Comparison of ENCODE assay signal across 8 cellular contexts in the genomic region with DNA sequence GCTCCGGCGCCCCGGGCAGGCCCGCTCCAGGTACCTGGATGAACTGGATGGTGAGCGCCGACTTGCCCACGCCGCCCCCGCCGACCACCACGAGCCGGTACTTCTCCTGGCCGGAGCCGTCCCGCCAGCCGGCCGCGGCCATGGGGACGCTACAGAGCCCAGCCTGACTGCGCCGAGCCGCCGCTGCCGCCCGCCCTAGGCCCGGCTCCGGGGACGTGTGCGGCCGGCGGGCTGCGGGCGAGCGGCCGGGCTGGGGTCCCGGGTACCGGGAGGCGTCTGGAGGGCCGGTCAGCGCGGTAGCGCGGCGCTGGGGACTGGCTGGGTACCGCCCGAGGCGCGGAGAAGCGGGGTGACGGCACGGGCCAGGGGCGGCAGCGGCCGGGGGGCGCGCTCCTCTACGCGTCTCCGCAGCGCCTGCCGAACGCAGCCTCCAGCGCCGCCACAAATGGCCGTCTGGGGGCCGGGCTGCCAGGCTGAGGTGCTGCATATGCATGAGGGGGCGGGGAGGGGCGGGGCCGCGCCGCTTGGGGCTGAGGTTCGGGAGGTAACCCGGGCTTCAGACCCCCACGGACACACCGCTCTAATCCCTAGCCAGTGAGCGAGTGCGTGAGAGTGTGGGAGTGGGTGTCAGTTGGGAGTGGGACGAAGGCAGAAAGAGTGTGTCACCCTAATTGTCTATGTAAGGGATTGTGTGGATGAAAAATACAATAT. TPM values are rescaled to one million over a fixed set of nuclear protein-coding genes. Genes with fewer than 3 reads are reported as not detected.
DNase-seq lines count a peak whose midpoint lies in the region; ATAC-seq and TF ChIP-seq lines count a peak whose summit lies in the region.

RRAS2 (minus strand) TSS at position 455 of the 711 bp plus-strand sequence; CDS start at position 142, 313 bp downstream.

- no peaks in the 10 kb centered on the region for H3K9me2 ChIP-seq in PC-3 (replicated peaks; ENCODE audit: low read length)

- H3K9me3 Mint-ChIP-seq in activated T-cell treated with anti-CD3 and anti-CD28 coated beads, Interleukin-2, amount 50 U/mL, for 72 hours: no peaks in the 10 kb centered on the region
- H3K9me3 Mint-ChIP-seq in natural killer cell treated with Interleukin-12 subunit alpha and Interleukin-12 subunit beta and Interleukin-15 and Interleukin-18, amount 100 ng/mL, for 72 hours: no peaks in the 10 kb centered on the region

- peak within 1 kb of the TSS; percentile 98 for H3K4me3 ChIP-seq in PC-3 (ENCODE audit: low read length)

- CTCF ChIA-PET in PC-3 (lab: Charles Lee): interaction anchor here (0.6 to 1.2 kb wide), 2 partner anchors 46 to 60 kb away, joined by 3 to 4 read pairs; no protein-coding TSS in a partner anchor

- no TSS peak for BruUV-seq in PC-3 (replicated peaks; lab: Mats Ljungman, UMichigan)

- H3K4me1 Mint-ChIP-seq in activated T-cell treated with anti-CD3 and anti-CD28 coated beads, Interleukin-2, amount 50 U/mL, for 72 hours (ENCODE audit: low read depth): peaks cover 56% of the 10 kb centered on the region
- H3K4me1 Mint-ChIP-seq in natural killer cell treated with Interleukin-12 subunit alpha and Interleukin-12 subunit beta and Interleukin-15 and Interleukin-18, amount 100 ng/mL, for 72 hours (ENCODE audit: low read depth in 2 of 2): peaks cover 50 to 61% of the 10 kb centered on the region in 2 donors

- no peaks in the 10 kb centered on the region for H3F3A ChIP-seq in PC-3 (ENCODE audit: low read length, unreplicated experiment)

- peak within 1 kb of the TSS; percentile 85 for H2AFZ ChIP-seq in PC-3 (ENCODE audit: low read length)

- H3K9me3 ChIP-seq in PC-3 (ENCODE audit: low read length): no peaks in the 10 kb centered on the region

- H3K4me2 ChIP-seq in PC-3 (ENCODE audit: low read length): peak within 1 kb of the TSS; percentile 94

- intact Hi-C loops in PC-3 (cut with micrococcal nuclease): loop anchor here (2.0 kb wide), 2 partner anchors 50 to 54 kb away; no protein-coding TSS in a partner anchor

- peaks cover 23% of the 10 kb centered on the region for H3K4me1 ChIP-seq in PC-3 (ENCODE audit: insufficient read depth, low read length)

- H3K9ac ChIP-seq in PC-3 (ENCODE audit: low read length): peak within 1 kb of the TSS; percentile 83

- TF ChIP-seq CTCF in PC-3 (conservative IDR thresholded peaks at IDR 0.05; ENCODE audit: low read depth, low read length): no peak

- peak in 10 of 14 donors; percentile 10 to 73 (median 20) for DNase-seq in C1 segment of cervical spinal cord (lab: John Stamatoyannopoulos, UW)
- peak; percentile 71 for DNase-seq in PC-3
- DNase-seq in activated T-cell treated with anti-CD3 and anti-CD28 coated beads, Interleukin-2, amount 50 U/mL, for 72 hours: peak; percentile 85
- DNase-seq in fibroblast of gingiva (ENCODE audit: low read depth): peak; percentile 66
- peak; percentile 87 for DNase-seq in natural killer cell treated with Interleukin-12 subunit alpha and Interleukin-12 subunit beta and Interleukin-15 and Interleukin-18, amount 100 ng/mL, for 72 hours (ENCODE audit: low spot score)
- peak; percentile 81 for DNase-seq in stimulated activated naive CD4-positive, alpha-beta T cell treated with Interleukin-2 at 50 U/mL for 16 hours (lab: John Stamatoyannopoulos, UW)

- H3K79me2 ChIP-seq in PC-3 (ENCODE audit: low read length): peaks cover 45% of the 10 kb centered on the region

- H3K36me3 ChIP-seq in PC-3 (ENCODE audit: low read depth, low read length): no peaks in the 10 kb centered on the region

- POLR2A ChIA-PET in PC-3 (lab: Charles Lee; ENCODE audit: unreplicated experiment): interaction anchor here (0.6 to 1.1 kb wide), 2 partner anchors 41 to 51 kb away, joined by 3 to 5 read pairs; no protein-coding TSS in a partner anchor

- peak within 1 kb of the TSS; percentile 48 for H3K27ac ChIP-seq in PC-3 (ENCODE audit: low read length)

- ATAC-seq in GM19043 (IDR thresholded peaks at IDR 0.05; ENCODE audit: low read depth, unreplicated experiment): peak; percentile 86
- peak; percentile 93 for ATAC-seq in HG03354 (IDR thresholded peaks at IDR 0.05; ENCODE audit: poor library complexity, severe bottlenecking, unreplicated experiment)
- ATAC-seq in PC-3: peak; percentile 84
- peak; percentile 93 to 94 for ATAC-seq in activated T-cell treated with anti-CD3 and anti-CD28 coated beads, Interleukin-2, amount 50 U/mL, for 72 hours (replicated peaks in 1 of 2)
- peak; percentile 95 for ATAC-seq in natural killer cell treated with Interleukin-12 subunit alpha and Interleukin-12 subunit beta and Interleukin-15 and Interleukin-18, amount 100 ng/mL, for 72 hours

- H3K27me3 ChIP-seq in PC-3 (ENCODE audit: low read length): no peaks in the 10 kb centered on the region

- H4K20me1 ChIP-seq in PC-3 (ENCODE audit: low read length): peaks cover 17% of the 10 kb centered on the region

- peaks cover 2 to 8% of the 10 kb centered on the region in 2 donors for H3K36me3 Mint-ChIP-seq in activated T-cell treated with anti-CD3 and anti-CD28 coated beads, Interleukin-2, amount 50 U/mL, for 72 hours (ENCODE audit: insufficient read depth in 2 of 2)
- H3K36me3 Mint-ChIP-seq in natural killer cell treated with Interleukin-12 subunit alpha and Interleukin-12 subunit beta and Interleukin-15 and Interleukin-18, amount 100 ng/mL, for 72 hours: peaks cover 10% of the 10 kb centered on the region

- H3K4me3 Mint-ChIP-seq in activated T-cell treated with anti-CD3 and anti-CD28 coated beads, Interleukin-2, amount 50 U/mL, for 72 hours: peak within 1 kb of the TSS; percentile 97 to 100
- peak within 1 kb of the TSS; percentile 99 for H3K4me3 Mint-ChIP-seq in natural killer cell treated with Interleukin-12 subunit alpha and Interleukin-12 subunit beta and Interleukin-15 and Interleukin-18, amount 100 ng/mL, for 72 hours

- peaks cover 10% of the 10 kb centered on the region for H3K27me3 Mint-ChIP-seq in activated T-cell treated with anti-CD3 and anti-CD28 coated beads, Interleukin-2, amount 50 U/mL, for 72 hours (ENCODE audit: low read depth)
- no peaks in the 10 kb centered on the region for H3K27me3 Mint-ChIP-seq in natural killer cell treated with Interleukin-12 subunit alpha and Interleukin-12 subunit beta and Interleukin-15 and Interleukin-18, amount 100 ng/mL, for 72 hours

- peak within 1 kb of the TSS; percentile 98 for H3K27ac Mint-ChIP-seq in activated T-cell treated with anti-CD3 and anti-CD28 coated beads, Interleukin-2, amount 50 U/mL, for 72 hours
- H3K27ac Mint-ChIP-seq in natural killer cell treated with Interleukin-12 subunit alpha and Interleukin-12 subunit beta and Interleukin-15 and Interleukin-18, amount 100 ng/mL, for 72 hours: peak within 1 kb of the TSS; percentile 96 to 98

RNA-seq across cellular contexts. Expression of gene RRAS2, which starts in this region (rescaled TPM):
- total RNA-seq in PC-3 (2014; rRNA removed): 58.6 and 59.7 TPM in 2 replicates
- 10 to 100 TPM; 59.2 to 64.2 TPM for total RNA-seq in activated T-cell treated with anti-CD3 and anti-CD28 coated beads, Interleukin-2, amount 50 U/mL, for 72 hours
- total RNA-seq in natural killer cell treated with Interleukin-12 subunit alpha and Interleukin-12 subunit beta and Interleukin-15 and Interleukin-18, amount 100 ng/mL, for 72 hours: 100 to 1,000 TPM in 1 of 2 donors, 10 to 100 TPM in 1; 97.3 to 141 TPM

Comparison
In these comparisons a context has a peak if more than half of its experiments do, and no peak if none do; other contexts are left out.
1. Peak in every context shown above with its lines: DNase-seq, ATAC-seq, H3K4me3 ChIP-seq and H3K27ac ChIP-seq.
2. DNase-seq: peak in every context shown above with its lines; median percentile 87 in natural killer cell treated with Interleukin-12 subunit alpha and Interleukin-12 subunit beta and Interleukin-15 and Interleukin-18, amount 100 ng/mL, for 72 hours; 85 in activated T-cell treated with anti-CD3 and anti-CD28 coated beads, Interleukin-2, amount 50 U/mL, for 72 hours; 81 in stimulated activated naive CD4-positive, alpha-beta T cell treated with Interleukin-2 at 50 U/mL for 16 hours; 71 in PC-3; 66 in fibroblast of gingiva; 20 in C1 segment of cervical spinal cord.